ENCODE assay signal across 25 cellular contexts in the genomic region with DNA sequence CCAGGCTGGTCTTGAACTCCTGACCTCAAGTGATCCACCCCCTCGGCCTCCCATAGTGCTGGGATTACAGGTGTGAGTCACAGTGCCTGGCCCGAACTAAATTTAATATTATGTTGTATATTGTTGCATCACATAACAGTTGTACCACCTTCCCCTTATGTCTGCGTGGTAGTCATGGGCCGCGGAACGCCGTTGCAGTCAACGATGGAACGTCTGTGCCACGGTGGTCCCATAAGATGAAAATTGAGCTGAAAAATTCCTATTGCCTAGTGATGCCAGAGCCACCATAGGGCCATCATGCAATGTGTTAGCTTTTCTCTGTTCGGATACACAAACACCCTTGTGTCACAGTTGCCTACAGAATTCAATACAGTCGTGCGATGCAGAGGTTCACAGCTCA.
"Had no signal": no experiment of that assay in that cellular context is flagged by ENCODE, and none has a peak within 500 bp of the region (broad histone marks: within the 10 kb centered on the region; RNA-seq: fewer than 3 reads in every experiment).

No MANE protein-coding gene starts in this region.

- H3K4me1 ChIP-seq: stomach, suprapubic skin, testis, thyroid gland, tibial artery, tibial nerve, transverse colon, upper lobe of left lung, upper lobe of right lung, uterus, vagina had no signal

- H3K27me3 ChIP-seq: testis, thyroid gland, tibial nerve, transverse colon, upper lobe of left lung, uterus, vagina had no signal

- H3K36me3 ChIP-seq: stomach, suprapubic skin, thoracic aorta, thyroid gland, tibial artery, tibial nerve, transverse colon, upper lobe of left lung, upper lobe of right lung, uterus, vagina had no signal

- H3K27ac ChIP-seq: stomach, suprapubic skin, testis, thoracic aorta, thyroid gland, tibial artery, tibial nerve, transverse colon, upper lobe of left lung, upper lobe of right lung, uterus, vagina had no signal

- H3K4me3 ChIP-seq: stomach, suprapubic skin, testis, thoracic aorta, thyroid gland, tibial artery, tibial nerve, transverse colon, upper lobe of left lung, upper lobe of right lung, uterus, vagina had no signal

- DNase-seq: stimulated activated CD4-positive, alpha-beta T cell treated with anti-CD3 and anti-CD28 coated beads, Interleukin-2, amount 100 ng/mL, for 48 hours; stimulated activated CD4-positive, alpha-beta T cell treated with anti-CD3 and anti-CD28 coated beads, Interleukin-4, amount 100 ng/mL, for 1 hour; stimulated activated CD4-positive, alpha-beta T cell treated with anti-CD3 and anti-CD28 coated beads, Interleukin-4, amount 100 ng/mL, for 24 hours; stimulated activated CD4-positive, alpha-beta T cell treated with anti-CD3 and anti-CD28 coated beads, Interleukin-4, amount 100 ng/mL, for 4 hours; stimulated activated CD8-positive, alpha-beta memory T cell treated with anti-CD3 and anti-CD28 coated beads, Interleukin-4, amount 100 ng/mL, for 48 hours; stimulated activated naive B cell treated with anti-CD40 and anti-IgM and Interleukin-4, amounts not matched to agents 10 μg/mL and 1 μg/mL and 100 μg/mL, for 72 hours; stimulated activated naive CD4-positive, alpha-beta T cell; stimulated activated naive CD4-positive, alpha-beta T cell treated with Interleukin-2 at 50 U/mL for 16 hours; stimulated activated naive CD8-positive, alpha-beta T cell treated with anti-CD3 and anti-CD28 coated beads, Interleukin-15, amount 100 ng/mL, for 72 hours; stimulated activated naive CD8-positive, alpha-beta T cell treated with anti-CD3 and anti-CD28 coated beads, Interleukin-15, Interleukin-2, amounts not matched to agents 100 U/mL and 50 U/mL, for 24 hours; stomach; substantia nigra; testis; thyroid gland; tibial artery; transverse colon; trophoblast cell; upper lobe of left lung; upper lobe of right lung; uterus had no signal

- FAIRE-seq: urothelium cell line had no signal

- H3K9me3 ChIP-seq: stomach, suprapubic skin, testis, thoracic aorta, thyroid gland, tibial artery, tibial nerve, transverse colon, upper lobe of left lung, upper lobe of right lung, uterus, vagina had no signal
